In the genomic region with DNA sequence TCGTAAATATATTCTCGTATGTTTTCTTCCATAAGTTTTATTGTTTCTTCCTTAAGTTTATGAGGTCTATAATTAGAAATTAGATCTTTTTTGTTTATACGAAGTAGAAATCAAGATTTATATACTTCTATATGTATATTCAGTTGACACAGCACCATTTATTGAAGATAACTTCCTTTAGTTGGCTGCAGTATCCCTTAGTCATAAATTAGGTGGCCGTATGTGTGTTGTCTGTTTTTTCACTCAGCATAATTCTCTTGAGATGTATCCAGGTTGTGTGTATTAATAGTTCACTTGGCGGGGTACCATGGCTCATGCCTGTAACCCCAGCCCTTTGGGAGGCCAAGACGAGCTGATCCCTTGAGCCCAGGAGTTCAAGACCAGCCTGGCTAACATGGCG, we compare ENCODE assay signal across 7 cellular contexts.
"Had no signal": no experiment of that assay in that cellular context is flagged by ENCODE, and none has a peak within 500 bp of the region (broad histone marks: within the 10 kb centered on the region; RNA-seq: fewer than 3 reads in every experiment).

No MANE protein-coding gene starts in this region.

- H3K4me3 Mint-ChIP-seq: H9, IgD-negative memory B cell had no signal

- H3K27me3 Mint-ChIP-seq: IgD-negative memory B cell had no signal

- DNase-seq: GM23248, H9, HCEC 1CT, KBM-7 had no signal

- H3K27ac Mint-ChIP-seq: H9, IgD-negative memory B cell had no signal

- H3K27ac ChIP-seq: GM23248, HL-60 had no signal

- H3K4me3 ChIP-seq: GM23248 had no signal

- ATAC-seq: HepG2 had no signal
